11 cellular contexts compared by ENCODE assay signal in genomic region chr13:31046711-31047279, GRCh38.
DNase-seq lines count a peak whose midpoint lies in the region; ATAC-seq and TF ChIP-seq lines count a peak whose summit lies in the region.
"Had no signal": no experiment of that assay in that cellular context is flagged by ENCODE, and none has a peak within 500 bp of the region (broad histone marks: within the 10 kb centered on the region; RNA-seq: fewer than 3 reads in every experiment).

No MANE protein-coding gene starts in this region.

- no peak overlapping the region for H3K4me3 Mint-ChIP-seq in T-cell
- H3K4me3 Mint-ChIP-seq: naive thymus-derived CD8-positive, alpha-beta T cell had no signal

- H3K27ac ChIP-seq in skin epidermis: peak overlapping the region in 13 of 21 experiments; percentile 28 to 88 (median 79)
- H3K27ac ChIP-seq in prostate gland: peak overlapping the region in 1 of 2 donors; percentile 24

- CTCF ChIA-PET in T-cell (lab: Charles Lee): no interaction called here

- H3K9me3 ChIP-seq in prostate gland: no peaks in the 10 kb centered on the region

- H3K4me3 ChIP-seq in skin epidermis: no peak overlapping the region
- no peak overlapping the region for H3K4me3 ChIP-seq in prostate gland

- H3K36me3 ChIP-seq in prostate gland: no peaks in the 10 kb centered on the region

- H3K27me3 ChIP-seq in prostate gland (replicated peaks; ENCODE audit: insufficient read depth): no peaks in the 10 kb centered on the region

- peaks cover 16 to 33% (median 31%) of the 10 kb centered on the region in 3 donors for H3K4me1 Mint-ChIP-seq in T-cell

- POLR2A ChIA-PET in T-cell (lab: Charles Lee): interaction anchor here (0.5 to 0.6 kb wide), 2 partner anchors 40 to 87 kb away, joined by 3 read pairs; no protein-coding TSS in a partner anchor

- H3K27me3 Mint-ChIP-seq in T-cell: peaks cover 7 to 21% of the 10 kb centered on the region in 2 donors

- no peak for TF ChIP-seq POLR2A in prostate gland (IDR thresholded peaks at IDR 0.05)

- H3K27ac Mint-ChIP-seq in T-cell: peak overlapping the region in 1 of 2 donors; percentile 88

- no peaks in the 10 kb centered on the region for H3K36me3 Mint-ChIP-seq in T-cell
- H3K36me3 Mint-ChIP-seq: naive thymus-derived CD8-positive, alpha-beta T cell had no signal

- TF ChIP-seq CTCF in prostate gland (IDR thresholded peaks at IDR 0.05): no peak

- ATAC-seq in HG02571 (IDR thresholded peaks at IDR 0.05; ENCODE audit: unreplicated experiment) (no peak), T-cell (replicated peaks in 1 of 4) (no peak)
- ATAC-seq: naive thymus-derived CD8-positive, alpha-beta T cell had no signal

- intact Hi-C loops in prostate gland (cut with DNase I): loop anchor here (5.0 to 10.0 kb wide), 5 partner anchors 174 to 912 kb away; no protein-coding TSS in a partner anchor

- H3K4me1 ChIP-seq in prostate gland (replicated peaks): no peaks in the 10 kb centered on the region

- 18% methylated on average over 16 of the region's 16 CpGs for whole genome bisulfite sequencing in prostate gland

- peak; percentile 68 for DNase-seq in M059J (ENCODE audit: low read depth)
- peak; percentile 6 for DNase-seq in OCI-M1 (lab: John Stamatoyannopoulos, UW)
- peak; percentile 98 for DNase-seq in foreskin melanocyte
- DNase-seq in T-cell: no peak
- DNase-seq in NK-92 (lab: John Stamatoyannopoulos, UW; ENCODE audit: unreplicated experiment): no peak
- no peak for DNase-seq in prostate gland (ENCODE audit: low spot score)
- DNase-seq: activated gamma-delta T cell treated with Interleukin-2 at 50 U/mL for 16 hours; Karpas-422; naive thymus-derived CD8-positive, alpha-beta T cell had no signal

- no peaks in the 10 kb centered on the region for H3K9me3 Mint-ChIP-seq in T-cell
- H3K9me3 Mint-ChIP-seq: naive thymus-derived CD8-positive, alpha-beta T cell had no signal

Comparison
In these comparisons a context has a peak if more than half of its experiments do, and no peak if none do; other contexts are left out.
1. DNase-seq: peak in M059J (single experiment), OCI-M1 (single experiment) and foreskin melanocyte (single experiment); none in T-cell (0 of 34), NK-92 (single experiment) and prostate gland (single experiment).